Comparison of ENCODE assay signal across 1 cellular context in genomic region chr1:2525524-2525895, GRCh38.
TF ChIP-seq lines count a peak whose summit lies in the region.

No MANE protein-coding gene starts in this region.

TF ChIP-seq in GM12878, 131 proteins besides CTCF, POLR2A, EP300 and RAD21:
- TF ChIP-seq USF2 (IDR thresholded peaks at IDR 0.05; ENCODE audit: borderline replicate concordance, low read depth, low read length) (no peak), ATF2 (IDR thresholded peaks at IDR 0.05; ENCODE audit: low read length) (no peak), JUNB (IDR thresholded peaks at IDR 0.05) (no peak), EGR1 (IDR thresholded peaks at IDR 0.05; ENCODE audit: borderline replicate concordance in 1 of 2, low read depth in 2 of 2, low read length in 2 of 2) (no peak), PML (IDR thresholded peaks at IDR 0.05; ENCODE audit: low read length) (no peak), NR2F1 (conservative IDR thresholded peaks at IDR 0.05) (no peak), WRNIP1 (IDR thresholded peaks at IDR 0.05; ENCODE audit: borderline replicate concordance, low read depth, low read length) (no peak), NFYA (IDR thresholded peaks at IDR 0.05; ENCODE audit: borderline replicate concordance, low read depth, low read length) (no peak), CBX5 (IDR thresholded peaks at IDR 0.05; ENCODE audit: low read depth) (no peak), POLR2AphosphoS5 (IDR thresholded peaks at IDR 0.05; ENCODE audit: low read length) (no peak), RBBP5 (conservative IDR thresholded peaks at IDR 0.05) (no peak), SP1 (IDR thresholded peaks at IDR 0.05; ENCODE audit: low read depth, low read length) (no peak), ZBTB4 (CRISPR knock-in tag; IDR thresholded peaks at IDR 0.05) (no peak), NKRF (conservative IDR thresholded peaks at IDR 0.05) (no peak), MAX (IDR thresholded peaks at IDR 0.05; ENCODE audit: low read depth, low read length) (no peak), EED (IDR thresholded peaks at IDR 0.05; ENCODE audit: low read depth) (no peak), ZBED1 (IDR thresholded peaks at IDR 0.05; ENCODE audit: borderline replicate concordance) (no peak), NR2C2 (IDR thresholded peaks at IDR 0.05; ENCODE audit: borderline replicate concordance, control insufficient read depth, insufficient read length, low read depth) (no peak), BCL3 (IDR thresholded peaks at IDR 0.05; ENCODE audit: borderline replicate concordance, insufficient read depth, low read depth, low read length, poor library complexity, severe bottlenecking) (no peak)
